ENCODE assay signal across 19 cellular contexts in genomic region chr22:48199667-48200066, GRCh38.
DNase-seq lines count a peak whose midpoint lies in the region; ATAC-seq and TF ChIP-seq lines count a peak whose summit lies in the region.
"Had no signal": no experiment of that assay in that cellular context is flagged by ENCODE, and none has a peak within 500 bp of the region (broad histone marks: within the 10 kb centered on the region; RNA-seq: fewer than 3 reads in every experiment).

No MANE protein-coding gene starts in this region.

- H3K36me3 Mint-ChIP-seq in CD8-positive, alpha-beta memory T cell, result peaks cover 0 to 5% (median 0%) of the 10 kb centered on the region in 3 donors
- H3K36me3 Mint-ChIP-seq: CD14-positive monocyte; CD4-positive, alpha-beta memory T cell had no signal

- DNase-seq in activated effector memory CD4-positive, alpha-beta T cell treated with anti-CD3 and anti-CD28 coated beads, Interleukin-2, amount 50 U/mL, for 16 hours, result peak; percentile 27
- no peak for DNase-seq in activated effector memory CD4-positive, alpha-beta T cell treated with Interleukin-2 at 50 U/mL for 16 hours
- DNase-seq in coronary artery (ENCODE audit: low spot score) (peak; percentile 38), left lobe of liver (ENCODE audit: low spot score) (peak; percentile 11), ureter (ENCODE audit: low spot score) (peak; percentile 18), breast epithelium (ENCODE audit: low spot score in 2 of 2) (no peak)
- DNase-seq in CD8-positive, alpha-beta memory T cell, result no peak
- DNase-seq: 8988T; Calu3; CD4-positive, alpha-beta memory T cell; DMS79 treated with DMSO at 0.1 percent for 48 hours; GF-D8; HFFc6 had no signal

- H3K27me3 ChIP-seq in CD8-positive, alpha-beta memory T cell (ENCODE audit: insufficient read depth, low read length, poor library complexity, severe bottlenecking), result no peaks in the 10 kb centered on the region
- peaks cover 0 to 34% of the 10 kb centered on the region in 2 donors for H3K27me3 ChIP-seq in breast epithelium
- H3K27me3 ChIP-seq: BLaER1 had no signal

- H3K4me1 Mint-ChIP-seq in CD8-positive, alpha-beta memory T cell, result no peaks in the 10 kb centered on the region
- H3K4me1 Mint-ChIP-seq: CD4-positive, alpha-beta memory T cell had no signal

- peaks cover 0 to 2% (median 0%) of the 10 kb centered on the region in 5 donors for H3K9me3 Mint-ChIP-seq in CD8-positive, alpha-beta memory T cell

- no peak overlapping the region for H3K27ac Mint-ChIP-seq in CD8-positive, alpha-beta memory T cell
- H3K27ac Mint-ChIP-seq: CD14-positive monocyte; CD4-positive, alpha-beta memory T cell; HFFc6; IgD-negative memory B cell had no signal

- H3K36me3 ChIP-seq in CD8-positive, alpha-beta memory T cell (ENCODE audit: insufficient read depth, low read length), result no peaks in the 10 kb centered on the region
- H3K36me3 ChIP-seq in breast epithelium, result no peaks in the 10 kb centered on the region
- H3K36me3 ChIP-seq: BLaER1 had no signal

- no peak overlapping the region for H3K4me3 Mint-ChIP-seq in CD8-positive, alpha-beta memory T cell
- H3K4me3 Mint-ChIP-seq: CD14-positive monocyte; CD4-positive, alpha-beta memory T cell; HFFc6; IgD-negative memory B cell had no signal

- no peak for ATAC-seq in left lobe of liver
- no peak for ATAC-seq in HG02840 (IDR thresholded peaks at IDR 0.05; ENCODE audit: low FRiP score, unreplicated experiment)
- ATAC-seq: HCT116, HepG2 had no signal

- CTCF ChIA-PET in CD8-positive, alpha-beta memory T cell (lab: Charles Lee), result no interaction called here

- H3K4me3 ChIP-seq in coronary artery (no peak overlapping the region), breast epithelium (no peak overlapping the region)
- H3K4me3 ChIP-seq in CD8-positive, alpha-beta memory T cell (ENCODE audit: low read length), result no peak overlapping the region
- H3K4me3 ChIP-seq: BLaER1 had no signal

- intact Hi-C loops in breast epithelium (cut with DNase I; ENCODE audit: low total_unique reads), result loop anchor here (10.0 kb wide), 1 partner anchor 1135 kb away; no protein-coding TSS in a partner anchor

- H3K9me3 ChIP-seq in CD8-positive, alpha-beta memory T cell (ENCODE audit: low read length), result no peaks in the 10 kb centered on the region
- H3K9me3 ChIP-seq in breast epithelium, result no peaks in the 10 kb centered on the region
- H3K9me3 ChIP-seq: BLaER1 had no signal

- no peaks in the 10 kb centered on the region for H3K4me1 ChIP-seq in CD8-positive, alpha-beta memory T cell (ENCODE audit: insufficient read depth, low read length)
- H3K4me1 ChIP-seq in breast epithelium, result no peaks in the 10 kb centered on the region

- H3K27me3 Mint-ChIP-seq in CD8-positive, alpha-beta memory T cell, result peaks cover 16 to 51% of the 10 kb centered on the region in 2 donors

- TF ChIP-seq POLR2A in breast epithelium (IDR thresholded peaks at IDR 0.05), result no peak

- POLR2A ChIA-PET in CD8-positive, alpha-beta memory T cell (lab: Charles Lee), result no interaction called here

- H3K27ac ChIP-seq in coronary artery (no peak overlapping the region), breast epithelium (no peak overlapping the region)
- no peak overlapping the region for H3K27ac ChIP-seq in CD8-positive, alpha-beta memory T cell (ENCODE audit: low read depth, low read length)
- H3K27ac ChIP-seq: BLaER1 had no signal

- no peak for TF ChIP-seq CTCF in coronary artery (IDR thresholded peaks at IDR 0.05)
- TF ChIP-seq CTCF in breast epithelium (IDR thresholded peaks at IDR 0.05), result no peak

Comparison
In these comparisons a context has a peak if more than half of its experiments do, and no peak if none do; other contexts are left out.
1. DNase-seq: peak in activated effector memory CD4-positive, alpha-beta T cell treated with anti-CD3 and anti-CD28 coated beads, Interleukin-2, amount 50 U/mL, for 16 hours (single experiment), coronary artery (single experiment), left lobe of liver (single experiment) and ureter (single experiment); none in activated effector memory CD4-positive, alpha-beta T cell treated with Interleukin-2 at 50 U/mL for 16 hours (single experiment), CD8-positive, alpha-beta memory T cell (0 of 5) and breast epithelium (0 of 2).